In the genomic region with DNA sequence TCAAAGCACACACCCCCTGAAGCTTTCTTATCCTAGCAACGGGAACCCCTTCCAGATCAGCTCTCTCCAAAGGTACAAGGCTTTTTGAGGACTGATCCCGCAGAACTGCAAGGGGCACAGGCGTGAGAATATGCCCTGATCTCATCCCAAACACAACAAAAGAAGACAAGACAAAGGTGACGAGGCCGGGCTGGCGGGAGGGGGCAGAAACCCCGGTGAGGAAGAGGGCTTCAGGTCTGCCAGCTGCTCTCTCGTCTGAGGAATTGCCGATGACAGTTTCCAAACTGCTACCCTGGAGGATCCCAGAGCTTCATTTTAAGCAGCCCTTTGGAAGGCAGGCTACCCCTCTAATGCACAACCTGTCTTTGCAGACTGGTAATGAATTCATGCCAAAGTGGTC, we compare ENCODE assay signal across 9 cellular contexts. TPM values are rescaled to one million over a fixed set of nuclear protein-coding genes. Genes with fewer than 3 reads are reported as not detected.
DNase-seq lines count a peak whose midpoint lies in the region; ATAC-seq and TF ChIP-seq lines count a peak whose summit lies in the region.
"Had no signal": no experiment of that assay in that cellular context is flagged by ENCODE, and none has a peak within 500 bp of the region (broad histone marks: within the 10 kb centered on the region; RNA-seq: fewer than 3 reads in every experiment).

No MANE protein-coding gene starts in this region.

- H3K4me1 ChIP-seq in BE2C: peaks cover 3% of the 10 kb centered on the region; the same call in 1 of the 2 replicates
- 0 out of 2 replicates have a peak, but pooled peaks cover 12% of the 10 kb centered on the region for H3K4me1 ChIP-seq in HUES64 (ENCODE audit: insufficient read depth, low read length)
- peaks cover 24 to 26% of the 10 kb centered on the region in 2 donors for H3K4me1 ChIP-seq in naive thymus-derived CD4-positive, alpha-beta T cell (ENCODE audit: control insufficient read depth in 2 of 2, insufficient read depth in 2 of 2, low read length in 2 of 2)

- H3K27ac ChIP-seq in HUES64 (ENCODE audit: low read depth, low read length) (no peak overlapping the region), caudate nucleus (ENCODE audit: low read depth, low read length) (peak overlapping the region; percentile 98)
- peak overlapping the region; percentile 99 for H3K27ac ChIP-seq in naive thymus-derived CD4-positive, alpha-beta T cell (ENCODE audit: low read depth, low read length)

- WGBS in HUES64: 43% methylated on average over 9 of the region's 9 CpGs

- DNase-seq in BE2C: peak; percentile 0
- no peak for DNase-seq in caudate nucleus (lab: John Stamatoyannopoulos, UW)
- no peak for DNase-seq in naive thymus-derived CD4-positive, alpha-beta T cell
- DNase-seq in GOT3 (lab: John Stamatoyannopoulos, UW): no peak
- DNase-seq in stimulated activated CD4-positive, alpha-beta T cell treated with anti-CD3 and anti-CD28 coated beads, Interleukin-4, amount 100 ng/mL, for 1 hour: no peak
- DNase-seq in NK-92 treated with Interleukin-12 subunit alpha and Interleukin-12 subunit beta, amount 100 ng/mL, for 24 hours (lab: John Stamatoyannopoulos, UW): no peak
- DNase-seq in stimulated activated CD4-positive, alpha-beta T cell treated with anti-CD3 and anti-CD28 coated beads, Interleukin-2, amount 100 ng/mL, for 24 hours: no peak
- DNase-seq: SHP77 treated with DMSO at 0.1 percent for 48 hours had no signal

- H3K4me3 Mint-ChIP-seq in naive thymus-derived CD4-positive, alpha-beta T cell: peak overlapping the region; percentile 91 to 100 (median 100)

- no peaks in the 10 kb centered on the region for H3K27me3 Mint-ChIP-seq in naive thymus-derived CD4-positive, alpha-beta T cell

- intact Hi-C loops in naive thymus-derived CD4-positive, alpha-beta T cell (cut with micrococcal nuclease): loop anchor here in 1 of 2 donors (2.0 to 10.0 kb wide), 2 partner anchors 21 to 373 kb away; a partner anchor contains a TSS

- 0 out of 2 replicates have a peak overlapping the region, but pooled peaks have one; percentile 14 for H3K9ac ChIP-seq in HUES64 (ENCODE audit: low read depth, low read length)

- peaks cover 0 to 15% (median 3%) of the 10 kb centered on the region in 5 donors for H3K36me3 Mint-ChIP-seq in naive thymus-derived CD4-positive, alpha-beta T cell

- ATAC-seq in naive thymus-derived CD4-positive, alpha-beta T cell: no peak

- H3K9me3 Mint-ChIP-seq in naive thymus-derived CD4-positive, alpha-beta T cell: peaks cover 0 to 2% (median 0%) of the 10 kb centered on the region in 11 donors

- CTCF ChIA-PET in naive thymus-derived CD4-positive, alpha-beta T cell (lab: Charles Lee): interaction anchor here (0.6 to 4.7 kb wide), 5 partner anchors 13 to 51 kb away, joined by 3 to 27 read pairs (median 10); a partner anchor contains a TSS

- H3K27ac Mint-ChIP-seq in naive thymus-derived CD4-positive, alpha-beta T cell: peak overlapping the region in 8 of 9 donors; percentile 87 to 99 (median 96)

- POLR2A ChIA-PET in naive thymus-derived CD4-positive, alpha-beta T cell (lab: Charles Lee): interaction anchor here (0.6 to 8.5 kb wide), 11 partner anchors 13 to 444 kb away, joined by 3 to 127 read pairs (median 4); a partner anchor contains a TSS

- peaks cover 49% of the 10 kb centered on the region for H3K36me3 ChIP-seq in BE2C
- H3K36me3 ChIP-seq in HUES64 (ENCODE audit: insufficient read depth, low read length): peaks cover 30% of the 10 kb centered on the region
- peaks cover 0 to 26% (median 0%) of the 10 kb centered on the region in 3 experiments for H3K36me3 ChIP-seq in naive thymus-derived CD4-positive, alpha-beta T cell (ENCODE audit: control insufficient read depth in 2 of 3, insufficient read depth in 3 of 3, low read length in 3 of 3)

- H3K9me3 ChIP-seq in BE2C (no peaks in the 10 kb centered on the region), HUES64 (ENCODE audit: insufficient read depth, low read depth, low read length) (no peaks in the 10 kb centered on the region)
- no peaks in the 10 kb centered on the region for H3K9me3 ChIP-seq in naive thymus-derived CD4-positive, alpha-beta T cell (ENCODE audit: control insufficient read depth in 2 of 3, low read length in 3 of 3)

- H3K4me3 ChIP-seq in BE2C (ENCODE audit: low read depth, low read length): peak overlapping the region; percentile 93
- peak overlapping the region; percentile 100 for H3K4me3 ChIP-seq in HUES64 (ENCODE audit: low read length)
- peak overlapping the region; percentile 97 for H3K4me3 ChIP-seq in naive thymus-derived CD4-positive, alpha-beta T cell (ENCODE audit: low read length)

- H3K4me1 Mint-ChIP-seq in naive thymus-derived CD4-positive, alpha-beta T cell: peaks cover 12 to 37% (median 29%) of the 10 kb centered on the region in 7 donors

- no peak for TF ChIP-seq CTCF in BE2C (IDR thresholded peaks at IDR 0.05; ENCODE audit: low read depth, low read length)

- no peaks in the 10 kb centered on the region for H3K27me3 ChIP-seq in BE2C
- no peaks in the 10 kb centered on the region for H3K27me3 ChIP-seq in HUES64 (ENCODE audit: insufficient read depth, low read length)
- no peaks in the 10 kb centered on the region for H3K27me3 ChIP-seq in naive thymus-derived CD4-positive, alpha-beta T cell (ENCODE audit: control insufficient read depth in 2 of 2, insufficient read depth in 2 of 2, low read length in 2 of 2)

RNA-seq across cellular contexts. Expression of a gene that starts 3.4 kb away (rescaled TPM):
- 64.3 TPM for polyA plus RNA-seq in BE2C (2012; ENCODE audit: insufficient read depth, insufficient read length, low read depth)
- polyA plus RNA-seq in HUES64 (2013, experiment 1 of 2): 59.9 TPM
- 64.5 TPM for polyA plus RNA-seq in HUES64 (2013, experiment 2 of 2)
- 100 to 1,000 TPM in 1 of 5 experiments, 10 to 100 TPM in 4; 52.3 to 106 (median 67.2) TPM for total RNA-seq in naive thymus-derived CD4-positive, alpha-beta T cell
- 10 to 100 TPM in 1 of 2 donors, 1 to 10 TPM in 1; 6.6 to 15.0 TPM for polyA plus RNA-seq in naive thymus-derived CD4-positive, alpha-beta T cell

RNA-seq across cellular contexts. Expression of a gene that starts 4.3 kb away (rescaled TPM):
- 4.9 TPM for polyA plus RNA-seq in BE2C (2012; ENCODE audit: insufficient read depth, insufficient read length, low read depth)
- 2.5 TPM for polyA plus RNA-seq in HUES64 (2013, experiment 1 of 2)
- polyA plus RNA-seq in HUES64 (2013, experiment 2 of 2): 3.2 TPM
- 10 to 100 TPM in 2 of 5 experiments, 1 to 10 TPM in 3; 1.4 to 13.4 (median 7.1) TPM for total RNA-seq in naive thymus-derived CD4-positive, alpha-beta T cell
- 10 to 100 TPM in 1 of 2 donors, 1 to 10 TPM in 1; 10.0 to 22.7 TPM for polyA plus RNA-seq in naive thymus-derived CD4-positive, alpha-beta T cell

RNA-seq across cellular contexts. Expression of a gene that starts 23.8 kb away (rescaled TPM):
- polyA plus RNA-seq in BE2C (2012; ENCODE audit: insufficient read depth, insufficient read length, low read depth): 163 TPM
- polyA plus RNA-seq in HUES64 (2013, experiment 1 of 2): 5.8 TPM
- 6.9 TPM for polyA plus RNA-seq in HUES64 (2013, experiment 2 of 2)
- total RNA-seq in naive thymus-derived CD4-positive, alpha-beta T cell: 10 to 100 TPM; 14.8 to 32.7 (median 27.7) TPM
- 1 to 10 TPM in 1 of 2 donors, under 1 TPM in 1; 0.47 to 1.3 TPM for polyA plus RNA-seq in naive thymus-derived CD4-positive, alpha-beta T cell

RNA-seq across cellular contexts. Expression of a gene that starts 33.4 kb away (rescaled TPM):
- 597 TPM for polyA plus RNA-seq in BE2C (2012; ENCODE audit: insufficient read depth, insufficient read length, low read depth)
- polyA plus RNA-seq in HUES64 (2013, experiment 1 of 2): 88.5 TPM
- polyA plus RNA-seq in HUES64 (2013, experiment 2 of 2): 80.7 TPM
- total RNA-seq in naive thymus-derived CD4-positive, alpha-beta T cell: 10 to 100 TPM; 45.2 to 79.7 (median 75.6) TPM
- polyA plus RNA-seq in naive thymus-derived CD4-positive, alpha-beta T cell: 10 to 100 TPM; 37.6 to 47.2 TPM

RNA-seq across cellular contexts. Expression of a gene that starts 42.2 kb away (rescaled TPM):
- polyA plus RNA-seq in BE2C (2012; ENCODE audit: insufficient read depth, insufficient read length, low read depth): 107 TPM
- polyA plus RNA-seq in HUES64 (2013, experiment 1 of 2): 15.3 TPM
- polyA plus RNA-seq in HUES64 (2013, experiment 2 of 2): 18.2 TPM
- 100 to 1,000 TPM; 310 to 439 (median 377) TPM for total RNA-seq in naive thymus-derived CD4-positive, alpha-beta T cell
- 100 to 1,000 TPM in 1 of 2 donors, 10 to 100 TPM in 1; 82.5 to 147 TPM for polyA plus RNA-seq in naive thymus-derived CD4-positive, alpha-beta T cell
